ENCODE assay signal across 1 cellular context in the genomic region with DNA sequence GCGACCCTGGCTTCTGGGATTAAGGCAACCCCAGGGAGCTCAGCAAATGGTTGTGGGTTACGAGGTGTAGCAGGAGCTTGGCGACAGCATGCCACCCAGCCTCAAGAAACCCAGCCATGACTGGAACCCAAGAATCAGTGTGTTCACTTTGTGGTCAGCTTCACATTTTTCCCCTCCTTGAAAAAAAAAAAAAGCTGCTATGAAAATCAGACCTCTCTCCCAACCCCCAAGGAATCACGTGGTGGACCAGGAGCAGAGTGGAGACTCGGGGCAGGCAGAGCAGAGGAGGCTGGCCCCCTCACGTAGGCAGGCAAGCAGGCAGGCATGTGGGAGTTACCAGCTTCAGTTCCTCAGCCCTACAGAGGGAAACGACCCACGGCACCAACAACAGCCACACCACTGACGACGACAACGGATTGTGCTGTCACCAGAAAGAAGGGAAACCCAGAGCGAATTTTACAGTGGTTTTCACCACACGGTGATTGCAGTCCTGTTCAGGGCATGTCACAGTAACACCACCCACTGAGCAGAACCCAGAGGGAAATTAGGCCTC.
TF ChIP-seq lines count a peak whose summit lies in the region.

No MANE protein-coding gene starts in this region.

TF ChIP-seq in K562, 482 proteins besides CTCF, POLR2A, EP300 and RAD21:
- TF ChIP-seq, protein P1, sequence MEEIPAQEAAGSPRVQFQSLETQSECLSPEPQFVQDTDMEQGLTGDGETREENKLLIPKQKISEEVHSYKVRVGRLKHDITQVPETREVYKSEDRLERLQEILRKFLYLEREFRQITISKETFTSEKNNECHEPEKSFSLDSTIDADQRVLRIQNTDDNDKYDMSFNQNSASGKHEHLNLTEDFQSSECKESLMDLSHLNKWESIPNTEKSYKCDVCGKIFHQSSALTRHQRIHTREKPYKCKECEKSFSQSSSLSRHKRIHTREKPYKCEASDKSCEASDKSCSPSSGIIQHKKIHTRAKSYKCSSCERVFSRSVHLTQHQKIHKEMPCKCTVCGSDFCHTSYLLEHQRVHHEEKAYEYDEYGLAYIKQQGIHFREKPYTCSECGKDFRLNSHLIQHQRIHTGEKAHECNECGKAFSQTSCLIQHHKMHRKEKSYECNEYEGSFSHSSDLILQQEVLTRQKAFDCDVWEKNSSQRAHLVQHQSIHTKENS (CRISPR knock-in tag; IDR thresholded peaks at IDR 0.05): no peak
- TF ChIP-seq ZNF12 (CRISPR knock-in tag; IDR thresholded peaks at IDR 0.05) (no peak), POLR2B (IDR thresholded peaks at IDR 0.05; ENCODE audit: low read depth, partially characterized antibody) (no peak), MYNN (IDR thresholded peaks at IDR 0.05) (0 out of 2 replicates have a peak, but pooled peaks have one; percentile 18), MYNN (CRISPR knock-in tag; IDR thresholded peaks at IDR 0.05) (no peak), ZNF24 (IDR thresholded peaks at IDR 0.05) (no peak)
